ENCODE assay signal across 18 cellular contexts in genomic region chr7:39702133-39702532, GRCh38.
"Had no signal": no experiment of that assay in that cellular context is flagged by ENCODE, and none has a peak within 500 bp of the region (broad histone marks: within the 10 kb centered on the region; RNA-seq: fewer than 3 reads in every experiment).

No MANE protein-coding gene starts in this region.

- H3K9me3 Mint-ChIP-seq: activated CD4-positive, alpha-beta memory T cell treated with anti-CD3 and anti-CD28 coated beads for 36 hours; activated naive CD4-positive, alpha-beta T cell treated with anti-CD3 and anti-CD28 coated beads, Interleukin-2, amount 10 ng/mL, durations not matched to agents 7 days and 5 days; mesothelial cell of epicardium; natural killer cell had no signal

- ATAC-seq: gastrocnemius medialis; left ventricle myocardium superior; natural killer cell; stimulated activated naive CD8-positive, alpha-beta T cell treated with anti-CD3 and anti-CD28 coated beads, Interleukin-15, Interleukin-2, amounts not matched to agents 100 U/mL and 50 U/mL, for 24 hours had no signal

- H3K27ac ChIP-seq: ascending aorta, gastrocnemius medialis, prostate gland, thyroid gland had no signal

- H3K36me3 ChIP-seq: prostate gland had no signal

- H3K27me3 ChIP-seq: adrenal gland, ascending aorta, gastrocnemius medialis, thyroid gland had no signal

- H3K27me3 Mint-ChIP-seq: activated CD4-positive, alpha-beta memory T cell treated with anti-CD3 and anti-CD28 coated beads for 36 hours; activated naive CD4-positive, alpha-beta T cell treated with anti-CD3 and anti-CD28 coated beads, Interleukin-2, amount 10 ng/mL, durations not matched to agents 7 days and 5 days had no signal

- H3K9me3 ChIP-seq: adrenal gland, ascending aorta, gastrocnemius medialis, prostate gland, thyroid gland had no signal

- H3K27ac Mint-ChIP-seq: activated CD4-positive, alpha-beta memory T cell treated with anti-CD3 and anti-CD28 coated beads for 36 hours; activated naive CD4-positive, alpha-beta T cell treated with anti-CD3 and anti-CD28 coated beads, Interleukin-2, amount 10 ng/mL, durations not matched to agents 7 days and 5 days; mesothelial cell of epicardium; natural killer cell had no signal

- H3K4me3 ChIP-seq: adrenal gland, ascending aorta, gastrocnemius medialis, prostate gland, thyroid gland had no signal

- H3K4me1 ChIP-seq: ascending aorta, gastrocnemius medialis, prostate gland, thyroid gland had no signal

- DNase-seq: activated CD4-positive, alpha-beta memory T cell treated with anti-CD3 and anti-CD28 coated beads for 36 hours; activated CD4-positive, alpha-beta T cell treated with anti-CD3 and anti-CD28 coated beads for 48 hours; activated CD4-positive, CD25-positive, alpha-beta regulatory T cell; activated effector memory CD4-positive, alpha-beta T cell treated with anti-CD3 and anti-CD28 coated beads, Interleukin-2, amount 50 U/mL, for 16 hours; activated naive CD4-positive, alpha-beta T cell treated with anti-CD3 and anti-CD28 coated beads, Interleukin-2, amount 10 ng/mL, durations not matched to agents 7 days and 5 days; adrenal gland; cortex of kidney; gastrocnemius medialis; hypothalamus; left ventricle myocardium superior; mammary epithelial cell; natural killer cell; stimulated activated CD4-positive, alpha-beta T cell treated with anti-CD3 and anti-CD28 coated beads, Interleukin-4, amount 100 ng/mL, for 1 hour; stimulated activated naive CD8-positive, alpha-beta T cell treated with anti-CD3 and anti-CD28 coated beads, Interleukin-15, Interleukin-2, amounts not matched to agents 100 U/mL and 50 U/mL, for 24 hours; thyroid gland had no signal

- H3K4me1 Mint-ChIP-seq: activated naive CD4-positive, alpha-beta T cell treated with anti-CD3 and anti-CD28 coated beads, Interleukin-2, amount 10 ng/mL, durations not matched to agents 7 days and 5 days had no signal

- H3K4me3 Mint-ChIP-seq: activated CD4-positive, alpha-beta memory T cell treated with anti-CD3 and anti-CD28 coated beads for 36 hours; activated naive CD4-positive, alpha-beta T cell treated with anti-CD3 and anti-CD28 coated beads, Interleukin-2, amount 10 ng/mL, durations not matched to agents 7 days and 5 days; mesothelial cell of epicardium; natural killer cell had no signal
